In the genomic region with DNA sequence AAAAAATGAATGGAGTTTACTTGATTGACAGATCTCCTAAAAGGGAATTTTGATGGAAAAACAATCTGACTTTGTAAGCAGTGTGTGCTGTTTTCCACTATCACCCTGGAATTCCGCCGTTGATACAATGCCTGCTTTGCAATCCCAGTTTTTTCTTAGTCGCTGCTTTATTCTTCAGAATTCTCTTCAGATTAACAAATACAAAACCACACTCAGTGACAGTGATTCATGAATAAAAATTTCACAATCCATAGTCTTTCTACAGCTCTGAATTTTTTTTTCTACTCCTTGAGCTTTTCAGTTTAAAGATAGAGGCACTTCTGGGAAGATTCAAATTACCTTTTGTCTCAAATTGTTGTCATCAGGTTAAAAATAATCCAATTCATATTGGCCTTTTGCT, we compare ENCODE assay signal across 18 cellular contexts. TPM values are rescaled to one million over a fixed set of nuclear protein-coding genes. Genes with fewer than 3 reads are reported as not detected.
DNase-seq lines count a peak whose midpoint lies in the region; ATAC-seq and TF ChIP-seq lines count a peak whose summit lies in the region.
"Had no signal": no experiment of that assay in that cellular context is flagged by ENCODE, and none has a peak within 500 bp of the region (broad histone marks: within the 10 kb centered on the region; RNA-seq: fewer than 3 reads in every experiment).

No MANE protein-coding gene starts in this region.

- intact Hi-C loops in PC-9 (cut with micrococcal nuclease; ENCODE audit: unreplicated experiment) = no loop called here

- POLR2A ChIA-PET in PC-9 (lab: Charles Lee; ENCODE audit: unreplicated experiment) = no interaction called here

- H3F3A ChIP-seq in PC-9 (ENCODE audit: insufficient read depth, low read depth) = 0 out of 2 replicates have a peak, but pooled peaks cover 7% of the 10 kb centered on the region

- H3K27me3 Mint-ChIP-seq in neural crest cell (ENCODE audit: low read depth) = no peaks in the 10 kb centered on the region
- H3K27me3 Mint-ChIP-seq: activated CD4-positive, alpha-beta T cell treated with anti-CD3 and anti-CD28 coated beads, Interleukin-2, amount 10 ng/mL, durations not matched to agents 24 days and 14 days; activated naive CD4-positive, alpha-beta T cell treated with anti-CD3 and anti-CD28 coated beads, Interleukin-2, amount 10 ng/mL, durations not matched to agents 7 days and 5 days had no signal

- peaks cover 26% of the 10 kb centered on the region for H3K4me1 Mint-ChIP-seq in neural crest cell
- H3K4me1 Mint-ChIP-seq: activated CD4-positive, alpha-beta T cell treated with anti-CD3 and anti-CD28 coated beads, Interleukin-2, amount 10 ng/mL, durations not matched to agents 24 days and 14 days; activated naive CD4-positive, alpha-beta T cell treated with anti-CD3 and anti-CD28 coated beads, Interleukin-2, amount 10 ng/mL, durations not matched to agents 7 days and 5 days had no signal

- H3K27ac Mint-ChIP-seq in neural crest cell (ENCODE audit: unreplicated experiment) = peak overlapping the region; percentile 94
- H3K27ac Mint-ChIP-seq: activated CD4-positive, alpha-beta T cell treated with anti-CD3 and anti-CD28 coated beads, Interleukin-2, amount 10 ng/mL, durations not matched to agents 24 days and 14 days; activated naive CD4-positive, alpha-beta T cell treated with anti-CD3 and anti-CD28 coated beads, Interleukin-2, amount 10 ng/mL, durations not matched to agents 7 days and 5 days had no signal

- H3K4me2 ChIP-seq in PC-9 = no peak overlapping the region
- H3K4me2 ChIP-seq: smooth muscle cell had no signal

- H4K20me1 ChIP-seq in PC-9 (ENCODE audit: insufficient read depth) = no peaks in the 10 kb centered on the region

- BruUV-seq in PC-9 (replicated peaks; lab: Mats Ljungman, UMichigan) = no TSS peak

- H3K36me3 Mint-ChIP-seq in neural crest cell (ENCODE audit: low read depth) = no peaks in the 10 kb centered on the region
- H3K36me3 Mint-ChIP-seq: activated naive CD4-positive, alpha-beta T cell treated with anti-CD3 and anti-CD28 coated beads, Interleukin-2, amount 10 ng/mL, durations not matched to agents 7 days and 5 days had no signal

- H2AFZ ChIP-seq in PC-9 = no peak overlapping the region

- no peaks in the 10 kb centered on the region for H3K9me2 ChIP-seq in PC-9 (ENCODE audit: insufficient read depth)

- H3K27me3 ChIP-seq in PC-9 (ENCODE audit: insufficient read depth, low read depth) = no peaks in the 10 kb centered on the region
- H3K27me3 ChIP-seq: BE2C, cardiac muscle cell, foreskin keratinocyte, testis had no signal

- DNase-seq in EH (ENCODE audit: low read depth) = peak; percentile 76
- peak; percentile 80 for DNase-seq in NCI-H226
- DNase-seq in epithelial cell of esophagus (ENCODE audit: low read depth) = peak; percentile 59
- DNase-seq in neural crest cell (ENCODE audit: low read depth, low spot score) = no peak
- no peak for DNase-seq in stimulated activated naive CD4-positive, alpha-beta T cell (lab: John Stamatoyannopoulos, UW)
- DNase-seq in PC-9 = no peak
- no peak for DNase-seq in NCI-H187 treated with DMSO at 0.1 percent for 48 hours (lab: John Stamatoyannopoulos, UW)
- DNase-seq: activated CD4-positive, alpha-beta T cell treated with anti-CD3 and anti-CD28 coated beads, Interleukin-2, amount 10 ng/mL, durations not matched to agents 24 days and 14 days; activated naive CD4-positive, alpha-beta T cell treated with anti-CD3 and anti-CD28 coated beads, Interleukin-2, amount 10 ng/mL, durations not matched to agents 7 days and 5 days; Calu3; mucosa of descending colon; NCI-H1048; testis had no signal

- CTCF ChIA-PET in PC-9 (lab: Charles Lee) = no interaction called here

- H3K9me3 Mint-ChIP-seq in neural crest cell = peaks cover 3% of the 10 kb centered on the region
- H3K9me3 Mint-ChIP-seq: activated CD4-positive, alpha-beta T cell treated with anti-CD3 and anti-CD28 coated beads, Interleukin-2, amount 10 ng/mL, durations not matched to agents 24 days and 14 days; activated naive CD4-positive, alpha-beta T cell treated with anti-CD3 and anti-CD28 coated beads, Interleukin-2, amount 10 ng/mL, durations not matched to agents 7 days and 5 days had no signal

- H3K27ac ChIP-seq in PC-9 = no peak overlapping the region
- H3K27ac ChIP-seq: cardiac muscle cell, foreskin keratinocyte, testis had no signal

- no peak for ATAC-seq in GM18867 (IDR thresholded peaks at IDR 0.05; ENCODE audit: unreplicated experiment)
- ATAC-seq: foreskin keratinocyte, mucosa of descending colon had no signal

- H3K4me3 ChIP-seq in epithelial cell of esophagus (ENCODE audit: low read length) (no peak overlapping the region), PC-9 (no peak overlapping the region)
- H3K4me3 ChIP-seq: cardiac muscle cell, mucosa of descending colon, smooth muscle cell, testis had no signal

- H3K79me2 ChIP-seq in PC-9 (ENCODE audit: low read depth) = no peaks in the 10 kb centered on the region

- TF ChIP-seq CTCF in epithelial cell of esophagus (IDR thresholded peaks at IDR 0.05; ENCODE audit: insufficient read depth, low read depth, low read length, missing control alignments) (no peak), neural crest cell (conservative IDR thresholded peaks at IDR 0.05) (no peak), PC-9 (conservative IDR thresholded peaks at IDR 0.05) (no peak)

- no peaks in the 10 kb centered on the region for H3K36me3 ChIP-seq in PC-9 (ENCODE audit: low read depth)
- H3K36me3 ChIP-seq: BE2C, cardiac muscle cell had no signal

- no peak overlapping the region for H3K4me3 Mint-ChIP-seq in neural crest cell
- H3K4me3 Mint-ChIP-seq: activated CD4-positive, alpha-beta T cell treated with anti-CD3 and anti-CD28 coated beads, Interleukin-2, amount 10 ng/mL, durations not matched to agents 24 days and 14 days; activated naive CD4-positive, alpha-beta T cell treated with anti-CD3 and anti-CD28 coated beads, Interleukin-2, amount 10 ng/mL, durations not matched to agents 7 days and 5 days had no signal

- no peaks in the 10 kb centered on the region for H3K9me3 ChIP-seq in PC-9 (ENCODE audit: insufficient read depth, low read depth)
- H3K9me3 ChIP-seq: BE2C, mucosa of descending colon, testis had no signal

- no peaks in the 10 kb centered on the region for H3K4me1 ChIP-seq in PC-9 (replicated peaks; ENCODE audit: insufficient read depth)
- H3K4me1 ChIP-seq: foreskin keratinocyte, testis had no signal

RNA-seq across cellular contexts. Expression of a gene that starts 44.6 kb away (rescaled TPM):
- total RNA-seq in neural crest cell = 6.2 and 7.0 TPM in 2 replicates
- total RNA-seq in PC-9 (2021) = 15.8 and 17.4 TPM in 2 replicates

Comparison
In these comparisons a context has a peak if more than half of its experiments do, and no peak if none do; other contexts are left out.
1. DNase-seq: peak in EH (single experiment), NCI-H226 (single experiment) and epithelial cell of esophagus (single experiment); none in neural crest cell (single experiment), stimulated activated naive CD4-positive, alpha-beta T cell (0 of 6), PC-9 (0 of 2) and NCI-H187 treated with DMSO at 0.1 percent for 48 hours (single experiment).